Comparison of ENCODE assay signal across 8 cellular contexts in genomic region chr4:26321326-26322276, GRCh38. TPM values are rescaled to one million over a fixed set of nuclear protein-coding genes. Genes with fewer than 3 reads are reported as not detected.
A peak's percentile ranks its signal among the peaks of the same experiment; 100 is the strongest.
DNase-seq lines count a peak whose midpoint lies in the region; ATAC-seq and TF ChIP-seq lines count a peak whose summit lies in the region.

No MANE protein-coding gene starts in this region.

- H3K36me3 Mint-ChIP-seq in mesothelial cell of epicardium: no peaks in the 10 kb centered on the region

- peaks cover 27% of the 10 kb centered on the region for H3K4me1 Mint-ChIP-seq in mesothelial cell of epicardium

- H3K36me3 ChIP-seq in BLaER1 treated with 17β-estradiol and CSF1 and Interleukin-3, amounts not matched to agents 10 nM and 100 nM: peaks cover 0 to 12% (median 0%) of the 10 kb centered on the region in 11 experiments; a peak in 2 of 22 replicates

- peak overlapping the region; percentile 76 to 98 (median 90) for H3K4me3 ChIP-seq in BLaER1 treated with 17β-estradiol and CSF1 and Interleukin-3, amounts not matched to agents 10 nM and 100 nM
- H3K4me3 ChIP-seq in WI38 (ENCODE audit: low read depth, low read length) (peak overlapping the region; percentile 97), coronary artery (peak overlapping the region; percentile 86)

- TF ChIP-seq CTCF in WI38 (IDR thresholded peaks at IDR 0.05; ENCODE audit: low read depth, low read length): no peak
- no peak for TF ChIP-seq CTCF in coronary artery (IDR thresholded peaks at IDR 0.05)
- no peak for TF ChIP-seq CTCF in mesothelial cell of epicardium (IDR thresholded peaks at IDR 0.05; ENCODE audit: unreplicated experiment)
- TF ChIP-seq CTCF in GM13977 (IDR thresholded peaks at IDR 0.05; ENCODE audit: extremely low read depth, insufficient read depth, missing control alignments): no peak

- H3K9me3 Mint-ChIP-seq in mesothelial cell of epicardium: peaks cover 12% of the 10 kb centered on the region

- peaks cover 28 to 96% (median 52%) of the 10 kb centered on the region in 11 experiments for H4K20me1 ChIP-seq in BLaER1 treated with 17β-estradiol and CSF1 and Interleukin-3, amounts not matched to agents 10 nM and 100 nM

- H3K27me3 ChIP-seq in BLaER1 treated with 17β-estradiol and CSF1 and Interleukin-3, amounts not matched to agents 10 nM and 100 nM: no peaks in the 10 kb centered on the region

- DNase-seq in HuH-7 (ENCODE audit: low spot score) (peak; percentile 67), coronary artery (ENCODE audit: low spot score) (peak; percentile 73), mesothelial cell of epicardium (ENCODE audit: low spot score in 2 of 2, unreplicated experiment in 2 of 2) (peak in 1 of 2 experiments; percentile 49), GM13977 (ENCODE audit: low spot score) (no peak)
- DNase-seq in stimulated activated naive CD8-positive, alpha-beta T cell treated with anti-CD3 and anti-CD28 coated beads, Interleukin-15, Interleukin-2, amounts not matched to agents 100 U/mL and 50 U/mL, for 24 hours: peak; percentile 38

- H3K4me1 ChIP-seq in BLaER1 treated with 17β-estradiol and CSF1 and Interleukin-3, amounts not matched to agents 10 nM and 100 nM: peaks cover 43 to 63% (median 53%) of the 10 kb centered on the region in 10 experiments

- ATAC-seq in stimulated activated naive CD8-positive, alpha-beta T cell treated with anti-CD3 and anti-CD28 coated beads, Interleukin-15, Interleukin-2, amounts not matched to agents 100 U/mL and 50 U/mL, for 24 hours: no peak
- no peak for ATAC-seq in GM18498 (IDR thresholded peaks at IDR 0.05; ENCODE audit: unreplicated experiment)

- peaks cover 0 to 18% (median 8%) of the 10 kb centered on the region in 11 experiments; a peak in 15 of 22 replicates for H3K9me3 ChIP-seq in BLaER1 treated with 17β-estradiol and CSF1 and Interleukin-3, amounts not matched to agents 10 nM and 100 nM (replicated peaks in 1 of 11)

- peak overlapping the region; percentile 89 to 99 (median 97) for H3K27ac ChIP-seq in BLaER1 treated with 17β-estradiol and CSF1 and Interleukin-3, amounts not matched to agents 10 nM and 100 nM
- peak overlapping the region; percentile 95 to 98 for H3K27ac ChIP-seq in coronary artery

- peak overlapping the region; percentile 98 for H3K27ac Mint-ChIP-seq in mesothelial cell of epicardium

- peak overlapping the region; percentile 98 for H3K4me3 Mint-ChIP-seq in mesothelial cell of epicardium

- in situ Hi-C loops in GM13977 (cut with MboI; ENCODE audit: low pct_unique_long_range_greater_than_20kb, low sequenced_read_pairs, unreplicated experiment): loop anchor here (10.0 kb wide), 1 partner anchor 257 kb away; no protein-coding TSS in a partner anchor

- H3K27me3 Mint-ChIP-seq in mesothelial cell of epicardium (ENCODE audit: low read depth): no peaks in the 10 kb centered on the region

- peak overlapping the region; percentile 82 to 99 (median 95) for H3K4me2 ChIP-seq in BLaER1 treated with 17β-estradiol and CSF1 and Interleukin-3, amounts not matched to agents 10 nM and 100 nM

- peak overlapping the region; percentile 95 to 99 (median 98) for H3K9ac ChIP-seq in BLaER1 treated with 17β-estradiol and CSF1 and Interleukin-3, amounts not matched to agents 10 nM and 100 nM

RNA-seq across cellular contexts. Expression of gene RBPJ, which starts 0.8 kb away (rescaled TPM):
- 83.5 to 87.0 TPM (median 86.1 TPM) in 3 replicates for total RNA-seq in mesothelial cell of epicardium
